1 cellular context compared by ENCODE assay signal in the genomic region with DNA sequence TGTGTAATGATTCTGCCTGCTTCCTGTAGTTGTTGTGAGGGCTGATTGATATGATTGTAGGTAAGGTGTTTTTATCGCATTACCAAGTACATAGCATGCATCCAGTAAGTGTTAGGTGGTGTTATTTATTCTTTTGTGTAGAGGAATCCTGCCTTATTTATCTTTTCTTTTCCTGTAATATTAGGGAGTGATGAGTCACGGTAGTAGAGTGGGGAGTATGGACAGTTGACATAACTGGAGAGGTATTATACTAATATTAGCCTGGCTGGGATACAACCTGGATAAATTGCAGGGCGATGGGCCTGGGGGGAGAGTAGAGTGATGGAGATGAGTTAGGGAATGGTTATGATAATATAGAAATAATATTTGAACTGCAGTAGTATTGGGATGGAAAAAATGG.
TF ChIP-seq lines count a peak whose summit lies in the region.

No MANE protein-coding gene starts in this region.

TF ChIP-seq in endothelial cell of umbilical vein, 7 proteins besides CTCF, POLR2A, EP300 and RAD21:
- no peak for TF ChIP-seq MYC (IDR thresholded peaks at IDR 0.05; ENCODE audit: low read depth, low read length)
- TF ChIP-seq FOS (IDR thresholded peaks at IDR 0.05; ENCODE audit: borderline replicate concordance, insufficient read depth, low read length), result peak; percentile 24
- no peak for TF ChIP-seq JUN (IDR thresholded peaks at IDR 0.05; ENCODE audit: borderline replicate concordance, insufficient read depth, insufficient read length, low read depth)
